ENCODE assay signal across 1 cellular context in genomic region chr1:161115132-161115711, GRCh38.
A peak's percentile ranks its signal among the peaks of the same experiment; 100 is the strongest.
TF ChIP-seq lines count a peak whose summit lies in the region.

No MANE protein-coding gene starts in this region.

TF ChIP-seq in GM12878, 131 proteins besides CTCF, POLR2A, EP300 and RAD21:
- peak; percentile 12; the same call in 1 of the 2 replicates for TF ChIP-seq CREB1 (IDR thresholded peaks at IDR 0.05; ENCODE audit: low read depth)
- TF ChIP-seq SMAD1 (IDR thresholded peaks at IDR 0.05; ENCODE audit: low read depth, partially characterized antibody): no peak
- TF ChIP-seq IRF4 (IDR thresholded peaks at IDR 0.05; ENCODE audit: low read depth, low read length): no peak
- no peak for TF ChIP-seq TCF3 (IDR thresholded peaks at IDR 0.05; ENCODE audit: borderline replicate concordance, insufficient read depth, low read depth, low read length)
- TF ChIP-seq IRF5 (IDR thresholded peaks at IDR 0.05; ENCODE audit: borderline replicate concordance): no peak
- TF ChIP-seq SIN3A (IDR thresholded peaks at IDR 0.05; ENCODE audit: low read depth, low read length): no peak
- TF ChIP-seq TCF12 (IDR thresholded peaks at IDR 0.05; ENCODE audit: low read depth, low read length): no peak
- TF ChIP-seq PML (IDR thresholded peaks at IDR 0.05; ENCODE audit: low read length): no peak
- no peak for TF ChIP-seq E2F4 (IDR thresholded peaks at IDR 0.05; ENCODE audit: low read depth, low read length)
- TF ChIP-seq WRNIP1 (IDR thresholded peaks at IDR 0.05; ENCODE audit: borderline replicate concordance, low read depth, low read length): no peak
- TF ChIP-seq SMAD5 (IDR thresholded peaks at IDR 0.05; ENCODE audit: low read depth): no peak
- no peak for TF ChIP-seq CREM (IDR thresholded peaks at IDR 0.05; ENCODE audit: low read depth)
- TF ChIP-seq TAF1 (IDR thresholded peaks at IDR 0.05; ENCODE audit: borderline replicate concordance, low read depth, low read length): no peak
- TF ChIP-seq ATF2 (IDR thresholded peaks at IDR 0.05; ENCODE audit: low read length): no peak
- TF ChIP-seq REST (IDR thresholded peaks at IDR 0.05; ENCODE audit: low read depth, low read length): no peak
- TF ChIP-seq ZBED1 (IDR thresholded peaks at IDR 0.05; ENCODE audit: borderline replicate concordance): no peak
- TF ChIP-seq PKNOX1 (IDR thresholded peaks at IDR 0.05): peak; percentile 18; the same call in 1 of the 2 replicates
- TF ChIP-seq MTA2 (IDR thresholded peaks at IDR 0.05; ENCODE audit: low read depth): no peak
